Comparison of ENCODE assay signal across 18 cellular contexts in genomic region chr1:217332426-217333065, GRCh38.
DNase-seq lines count a peak whose midpoint lies in the region; ATAC-seq and TF ChIP-seq lines count a peak whose summit lies in the region.
"Had no signal": no experiment of that assay in that cellular context is flagged by ENCODE, and none has a peak within 500 bp of the region (broad histone marks: within the 10 kb centered on the region; RNA-seq: fewer than 3 reads in every experiment).

No MANE protein-coding gene starts in this region.

- no peaks in the 10 kb centered on the region for H3K4me1 Mint-ChIP-seq in activated CD8-positive, alpha-beta T cell treated with anti-CD3 and anti-CD28 coated beads, Interleukin-2, amount 10 ng/mL, durations not matched to agents 7 days and 5 days (ENCODE audit: low read depth)
- H3K4me1 Mint-ChIP-seq: T-cell had no signal

- H3K27ac Mint-ChIP-seq in activated CD8-positive, alpha-beta T cell treated with anti-CD3 and anti-CD28 coated beads, Interleukin-2, amount 10 ng/mL, durations not matched to agents 7 days and 5 days, result no peak overlapping the region
- H3K27ac Mint-ChIP-seq: T-cell had no signal

- H3K4me3 Mint-ChIP-seq in activated CD8-positive, alpha-beta T cell treated with anti-CD3 and anti-CD28 coated beads, Interleukin-2, amount 10 ng/mL, durations not matched to agents 7 days and 5 days, result no peak overlapping the region
- H3K4me3 Mint-ChIP-seq: T-cell had no signal

- no peaks in the 10 kb centered on the region for H3K27me3 Mint-ChIP-seq in activated CD8-positive, alpha-beta T cell treated with anti-CD3 and anti-CD28 coated beads, Interleukin-2, amount 10 ng/mL, durations not matched to agents 7 days and 5 days (ENCODE audit: low read depth)
- H3K27me3 Mint-ChIP-seq: T-cell had no signal

- CTCF ChIA-PET in activated CD8-positive, alpha-beta T cell treated with anti-CD3 and anti-CD28 coated beads, Interleukin-2, amount 10 ng/mL, durations not matched to agents 7 days and 5 days (lab: Charles Lee), result no interaction called here

- DNase-seq in NCI-H510A treated with DMSO at 0.1 percent for 48 hours (lab: John Stamatoyannopoulos, UW), result peak; percentile 21
- no peak for DNase-seq in NCI-H510A (lab: John Stamatoyannopoulos, UW)
- peak; percentile 12 for DNase-seq in NCI-H146 treated with DMSO at 0.1 percent for 48 hours (lab: John Stamatoyannopoulos, UW; ENCODE audit: unreplicated experiment)
- peak; percentile 13 for DNase-seq in choroid plexus epithelial cell (ENCODE audit: low read depth)
- peak; percentile 6 for DNase-seq in putamen (ENCODE audit: low spot score)
- DNase-seq in stimulated activated CD4-positive, alpha-beta T cell treated with anti-CD3 and anti-CD28 coated beads, Interleukin-2, amount 100 ng/mL, for 48 hours, result no peak
- DNase-seq in activated CD8-positive, alpha-beta T cell treated with anti-CD3 and anti-CD28 coated beads, Interleukin-2, amount 10 ng/mL, durations not matched to agents 7 days and 5 days, result no peak
- DNase-seq: activated CD8-positive, alpha-beta memory T cell treated with anti-CD3 and anti-CD28 coated beads, Interleukin-2, amount 50 U/mL, for 4 hours; activated naive CD4-positive, alpha-beta T cell treated with anti-CD3 and anti-CD28 coated beads, Interleukin-2, amount 50 U/mL, for 16 hours; brain microvascular endothelial cell; NCI-H2081 treated with DMSO at 0.1 percent for 48 hours; PC-9; right lobe of liver; stimulated activated CD4-positive, alpha-beta T cell treated with anti-CD3 and anti-CD28 coated beads, Interleukin-4, amount 100 ng/mL, for 1 hour; T-cell; trophoblast cell had no signal

- no peak for ATAC-seq in activated CD8-positive, alpha-beta T cell treated with anti-CD3 and anti-CD28 coated beads, Interleukin-2, amount 10 ng/mL, durations not matched to agents 7 days and 5 days
- ATAC-seq in HG03045 (IDR thresholded peaks at IDR 0.05; ENCODE audit: unreplicated experiment), result no peak
- ATAC-seq: activated CD4-positive, CD25-positive, alpha-beta regulatory T cell treated with anti-CD3 and anti-CD28 coated beads, Interleukin-2, amount 50 U/mL, for 24 hours; T-cell had no signal

- no peak for TF ChIP-seq CTCF in choroid plexus epithelial cell (conservative IDR thresholded peaks at IDR 0.05; ENCODE audit: low read depth, low read length)

- H3K9me3 Mint-ChIP-seq in activated CD8-positive, alpha-beta T cell treated with anti-CD3 and anti-CD28 coated beads, Interleukin-2, amount 10 ng/mL, durations not matched to agents 7 days and 5 days (ENCODE audit: insufficient read depth), result no peaks in the 10 kb centered on the region

- POLR2A ChIA-PET in activated CD8-positive, alpha-beta T cell treated with anti-CD3 and anti-CD28 coated beads, Interleukin-2, amount 10 ng/mL, durations not matched to agents 7 days and 5 days (lab: Charles Lee), result no interaction called here

- no peak overlapping the region for H3K4me3 ChIP-seq in choroid plexus epithelial cell (ENCODE audit: low read depth, low read length)
- H3K4me3 ChIP-seq: PC-9, right lobe of liver had no signal

- no peaks in the 10 kb centered on the region for H3K36me3 Mint-ChIP-seq in activated CD8-positive, alpha-beta T cell treated with anti-CD3 and anti-CD28 coated beads, Interleukin-2, amount 10 ng/mL, durations not matched to agents 7 days and 5 days (ENCODE audit: low read depth)
- H3K36me3 Mint-ChIP-seq: T-cell had no signal

Comparison
In these comparisons a context has a peak if more than half of its experiments do, and no peak if none do; other contexts are left out.
1. DNase-seq: peak in NCI-H510A treated with DMSO at 0.1 percent for 48 hours (single experiment), NCI-H146 treated with DMSO at 0.1 percent for 48 hours (single experiment), choroid plexus epithelial cell (single experiment) and putamen (single experiment); none in NCI-H510A (single experiment), stimulated activated CD4-positive, alpha-beta T cell treated with anti-CD3 and anti-CD28 coated beads, Interleukin-2, amount 100 ng/mL, for 48 hours (0 of 2) and activated CD8-positive, alpha-beta T cell treated with anti-CD3 and anti-CD28 coated beads, Interleukin-2, amount 10 ng/mL, durations not matched to agents 7 days and 5 days (single experiment).